16 cellular contexts compared by ENCODE assay signal in genomic region chr1:78279051-78279450, GRCh38.
DNase-seq lines count a peak whose midpoint lies in the region; ATAC-seq, FAIRE-seq and TF ChIP-seq lines count a peak whose summit lies in the region.
"Had no signal": no experiment of that assay in that cellular context is flagged by ENCODE, and none has a peak within 500 bp of the region (broad histone marks: within the 10 kb centered on the region; RNA-seq: fewer than 3 reads in every experiment).

No MANE protein-coding gene starts in this region.

- H3K36me3 ChIP-seq in kidney epithelial cell (ENCODE audit: control insufficient read depth, insufficient read depth, low read length) = no peaks in the 10 kb centered on the region
- H3K36me3 ChIP-seq: adrenal gland, BE2C, ovary, SJCRH30 had no signal

- H3K4me3 ChIP-seq in AG04449 (ENCODE audit: low read depth, low read length) = no peak overlapping the region
- no peak overlapping the region for H3K4me3 ChIP-seq in kidney epithelial cell (ENCODE audit: low read depth, low read length)
- H3K4me3 ChIP-seq: adrenal gland, ovary, SJCRH30 had no signal

- FAIRE-seq in H54 (lab: Jason Lieb, UNC) = peak; percentile 89

- H3K27me3 ChIP-seq in kidney epithelial cell (ENCODE audit: control insufficient read depth, insufficient read depth, low read length) = no peaks in the 10 kb centered on the region
- H3K27me3 ChIP-seq: adrenal gland, BE2C, ovary, SJCRH30 had no signal

- POLR2A ChIA-PET in AG04449 (lab: Yijun Ruan, JAX) = interaction anchor here (1.0 kb wide), 3 partner anchors 8 to 60 kb away, joined by 3 to 4 read pairs (median 3); no protein-coding TSS in a partner anchor

- TF ChIP-seq POLR2A in H54 (IDR thresholded peaks at IDR 0.05; ENCODE audit: low read depth, low read length) = no peak

- DNase-seq in AG04449 (ENCODE audit: low read depth, low spot score) (peak; percentile 96), H54 (ENCODE audit: insufficient read length, low spot score) (no peak), brain pericyte (ENCODE audit: low read depth, low spot score) (peak; percentile 16), kidney epithelial cell (ENCODE audit: low read depth) (peak; percentile 76), NAMALWA (ENCODE audit: low spot score) (no peak), ureter (ENCODE audit: low spot score) (no peak), NCI-H146 treated with DMSO at 0.1 percent for 48 hours (lab: John Stamatoyannopoulos, UW; ENCODE audit: unreplicated experiment) (no peak)
- DNase-seq: activated CD8-positive, alpha-beta memory T cell treated with anti-CD3 and anti-CD28 coated beads, Interleukin-2, amount 50 U/mL, for 4 hours; adrenal gland; BE2C; effector CD4-positive, alpha-beta T cell; NCI-H1694; ovary; stimulated activated CD4-positive, alpha-beta T cell treated with anti-CD3 and anti-CD28 coated beads, Interleukin-15, amount 100 ng/mL, for 24 hours had no signal

- CTCF ChIA-PET in AG04449 (lab: Yijun Ruan, JAX) = interaction anchor here (0.7 to 1.3 kb wide), 2 partner anchors 8 to 29 kb away, joined by 3 to 4 read pairs; no protein-coding TSS in a partner anchor

- no peak for ATAC-seq in HG03139 (IDR thresholded peaks at IDR 0.05; ENCODE audit: unreplicated experiment)

- TF ChIP-seq CTCF in AG04449 (IDR thresholded peaks at IDR 0.05; ENCODE audit: insufficient read depth, low read length, missing control alignments) (no peak), kidney epithelial cell (IDR thresholded peaks at IDR 0.05; ENCODE audit: insufficient read depth, low read length, poor library complexity, severe bottlenecking) (no peak)

Comparison
In these comparisons a context has a peak if more than half of its experiments do, and no peak if none do; other contexts are left out.
1. DNase-seq: peak in AG04449 (single experiment), brain pericyte (single experiment) and kidney epithelial cell (single experiment); none in H54 (single experiment), NAMALWA (single experiment), ureter (single experiment) and NCI-H146 treated with DMSO at 0.1 percent for 48 hours (single experiment).